ENCODE assay signal across 9 cellular contexts in genomic region chr7:151249732-151250072, GRCh38. TPM values are rescaled to one million over a fixed set of nuclear protein-coding genes. Genes with fewer than 3 reads are reported as not detected.
DNase-seq lines count a peak whose midpoint lies in the region; TF ChIP-seq lines count a peak whose summit lies in the region.
"Had no signal": no experiment of that assay in that cellular context is flagged by ENCODE, and none has a peak within 500 bp of the region (broad histone marks: within the 10 kb centered on the region; RNA-seq: fewer than 3 reads in every experiment).

No MANE protein-coding gene starts in this region.

- DNase-seq in MCF 10A (ENCODE audit: unreplicated experiment) (peak; percentile 53), mammary epithelial cell (no peak), chondrocyte (ENCODE audit: low spot score) (no peak), midbrain (lab: John Stamatoyannopoulos, UW) (peak; percentile 26), NCI-H774 (lab: John Stamatoyannopoulos, UW) (no peak), NCI-H510A (lab: John Stamatoyannopoulos, UW) (no peak)
- no peak for DNase-seq in stimulated activated CD8-positive, alpha-beta memory T cell treated with anti-CD3 and anti-CD28 coated beads, Interleukin-4, amount 100 ng/mL, for 48 hours
- DNase-seq in effector CD8-positive, alpha-beta T cell (lab: John Stamatoyannopoulos, UW): no peak

- CTCF ChIA-PET in MCF 10A (lab: Yijun Ruan, JAX): interaction anchor here (1.1 kb wide), 1 partner anchor 15 kb away, joined by 3 read pairs; no protein-coding TSS in a partner anchor
- CTCF ChIA-PET in mammary epithelial cell (lab: Charles Lee; ENCODE audit: low non-redundant PET): no interaction called here

- intact Hi-C loops in MCF 10A (cut with micrococcal nuclease): no loop called here
- intact Hi-C loops in mammary epithelial cell (cut with micrococcal nuclease): no loop called here

- H3K4me1 Mint-ChIP-seq in MCF 10A (ENCODE audit: insufficient read depth, unreplicated experiment) (peaks cover 42% of the 10 kb centered on the region), chondrocyte (ENCODE audit: low read depth) (peaks cover 64% of the 10 kb centered on the region)

- WGBS in mammary epithelial cell (ENCODE audit: low coverage, missing lambda C conversion rate): 100% methylated on average over 2 of the region's 5 CpGs

- H3K36me3 Mint-ChIP-seq in MCF 10A (ENCODE audit: insufficient read depth, unreplicated experiment): no peaks in the 10 kb centered on the region
- H3K36me3 Mint-ChIP-seq in chondrocyte (ENCODE audit: low read depth): peaks cover 2% of the 10 kb centered on the region

- H4K20me1 ChIP-seq in mammary epithelial cell (ENCODE audit: insufficient read depth, low read length): no peaks in the 10 kb centered on the region

- no peaks in the 10 kb centered on the region for H3K9me3 ChIP-seq in mammary epithelial cell (replicated peaks; ENCODE audit: insufficient read depth, low read length)

- H3K27me3 Mint-ChIP-seq in MCF 10A (ENCODE audit: insufficient read depth, unreplicated experiment) (peaks cover 4% of the 10 kb centered on the region), chondrocyte (ENCODE audit: low read depth) (no peaks in the 10 kb centered on the region)

- POLR2A ChIA-PET in MCF 10A (lab: Yijun Ruan, JAX): interaction anchor here (0.7 to 2.2 kb wide), 3 partner anchors 10 to 23 kb away, joined by 3 to 6 read pairs (median 3); partner anchors contain the start of genes ABCF2 and CHPF2

- peaks cover 26% of the 10 kb centered on the region for H3K4me1 ChIP-seq in mammary epithelial cell (ENCODE audit: insufficient read depth, low read length)

- no peaks in the 10 kb centered on the region for H3K36me3 ChIP-seq in mammary epithelial cell (ENCODE audit: insufficient read depth, low read length)

- H3K27me3 ChIP-seq in mammary epithelial cell (ENCODE audit: insufficient read depth, low read length): peaks cover 2% of the 10 kb centered on the region

- no peak overlapping the region for H2AFZ ChIP-seq in mammary epithelial cell (ENCODE audit: low read depth, low read length)

- dilution Hi-C loops in mammary epithelial cell (cut with HindIII; ENCODE audit: low sequenced_read_pairs): loop anchor here (5.0 kb wide), 3 partner anchors 42 to 82 kb away; partner anchors contain the start of gene GBX1

- no peak for TF ChIP-seq CTCF in MCF 10A (IDR thresholded peaks at IDR 0.05; ENCODE audit: unreplicated experiment)
- TF ChIP-seq CTCF in mammary epithelial cell (conservative IDR thresholded peaks at IDR 0.05 in 1 of 2, IDR thresholded peaks at IDR 0.05 in 1 of 2; ENCODE audit: extremely low read depth in 1 of 2, insufficient read depth in 1 of 2, low read depth in 1 of 2, low read length in 2 of 2): no peak
- TF ChIP-seq CTCF in chondrocyte (IDR thresholded peaks at IDR 0.05): no peak

- no peak overlapping the region for H3K9ac ChIP-seq in mammary epithelial cell (ENCODE audit: insufficient read depth, low read length)

- peak overlapping the region; percentile 90 for H3K4me3 Mint-ChIP-seq in MCF 10A (ENCODE audit: unreplicated experiment)
- peak overlapping the region; percentile 99 for H3K4me3 Mint-ChIP-seq in chondrocyte (ENCODE audit: unreplicated experiment)

- in situ Hi-C loops in mammary epithelial cell (cut with MboI; ENCODE audit: low sequenced_read_pairs in 2 of 2): no loop called here

- BruUV-seq in MCF 10A (replicated peaks; lab: Mats Ljungman, UMichigan) (no TSS peak), mammary epithelial cell (replicated peaks; lab: Mats Ljungman, UMichigan) (no TSS peak)

- no peak overlapping the region for H3K4me3 ChIP-seq in mammary epithelial cell (replicated peaks in 1 of 3; ENCODE audit: insufficient read depth in 1 of 3, low read depth in 2 of 3, low read length in 3 of 3)

- H3K9me3 Mint-ChIP-seq in MCF 10A (ENCODE audit: unreplicated experiment) (no peaks in the 10 kb centered on the region), chondrocyte (ENCODE audit: low read depth) (no peaks in the 10 kb centered on the region)

- H3K27ac Mint-ChIP-seq in MCF 10A (ENCODE audit: low read depth, unreplicated experiment) (peak overlapping the region; percentile 55), chondrocyte (ENCODE audit: unreplicated experiment) (peak overlapping the region; percentile 100)

- no peaks in the 10 kb centered on the region for H3K79me2 ChIP-seq in mammary epithelial cell (ENCODE audit: insufficient read depth, low read length)

- H3K27ac ChIP-seq in mammary epithelial cell (ENCODE audit: insufficient read depth, low read depth, low read length): no peak overlapping the region

- H3K4me2 ChIP-seq in mammary epithelial cell (ENCODE audit: insufficient read depth, low read depth, low read length): no peak overlapping the region

RNA-seq across cellular contexts. Expression of gene SMARCD3, which starts 1.2 kb away (rescaled TPM):
- total RNA-seq in MCF 10A (2022) (3.8 and 5.3 TPM in 2 replicates), mammary epithelial cell (10 to 100 TPM in 1 of 2 donors, 1 to 10 TPM in 1; 8.4 to 22.0 TPM), chondrocyte (105 to 125 TPM (median 120 TPM) in 3 replicates)
- polyA plus RNA-seq in mammary epithelial cell: 3.9 TPM
- 0.36 TPM for polyA minus RNA-seq in mammary epithelial cell

RNA-seq across cellular contexts. Expression of gene CHPF2, which starts 17.4 kb away (rescaled TPM):
- 28.2 and 33.8 TPM in 2 replicates for total RNA-seq in MCF 10A (2022)
- 10 to 100 TPM; 44.0 to 56.3 TPM for total RNA-seq in mammary epithelial cell
- 29.7 TPM for polyA plus RNA-seq in mammary epithelial cell
- 44.2 TPM for polyA minus RNA-seq in mammary epithelial cell
- total RNA-seq in chondrocyte: 98.3 to 135 TPM (median 101 TPM) in 3 replicates

RNA-seq across cellular contexts. Expression of gene ABCF2, which starts 22.7 kb away (rescaled TPM):
- 47.3 and 72.4 TPM in 2 replicates for total RNA-seq in MCF 10A (2022)
- 10 to 100 TPM; 62.5 to 77.0 TPM for total RNA-seq in mammary epithelial cell
- 61.2 TPM for polyA plus RNA-seq in mammary epithelial cell
- polyA minus RNA-seq in mammary epithelial cell: 56.1 TPM
- 35.8 to 42.2 TPM (median 37.7 TPM) in 3 replicates for total RNA-seq in chondrocyte

RNA-seq across cellular contexts. Expression of gene H2BK1, which starts 39.4 kb away (rescaled TPM):
- total RNA-seq in MCF 10A (2022): not detected in 2 replicates
- total RNA-seq in mammary epithelial cell: not detected
- not detected for polyA plus RNA-seq in mammary epithelial cell
- not detected for polyA minus RNA-seq in mammary epithelial cell
- not detected in 3 replicates for total RNA-seq in chondrocyte
- total RNA-seq: renal cortical epithelial cell had no signal

Comparison
In these comparisons a context has a peak if more than half of its experiments do, and no peak if none do; other contexts are left out.
1. DNase-seq: peak in MCF 10A (single experiment) and midbrain (single experiment); none in mammary epithelial cell (single experiment), chondrocyte (single experiment), stimulated activated CD8-positive, alpha-beta memory T cell treated with anti-CD3 and anti-CD28 coated beads, Interleukin-4, amount 100 ng/mL, for 48 hours (single experiment), effector CD8-positive, alpha-beta T cell (single experiment), NCI-H774 (single experiment) and NCI-H510A (single experiment).